8 cellular contexts compared by ENCODE assay signal in genomic region chr1:36224537-36225297, GRCh38. TPM values are rescaled to one million over a fixed set of nuclear protein-coding genes. Genes with fewer than 3 reads are reported as not detected.
DNase-seq lines count a peak whose midpoint lies in the region; ATAC-seq and TF ChIP-seq lines count a peak whose summit lies in the region.

No MANE protein-coding gene starts in this region.

- TF ChIP-seq CTCF in tibial nerve (IDR thresholded peaks at IDR 0.05): peak in 3 of 5 experiments; percentile 19 to 54 (median 48)

- no peak for TF ChIP-seq POLR2A in tibial nerve (IDR thresholded peaks at IDR 0.05)

- H4K8ac ChIP-seq in mesendoderm (ENCODE audit: low read depth, low read length): no peak overlapping the region

- peak overlapping the region; percentile 69 to 88 (median 78) for H3K4me3 ChIP-seq in BLaER1 treated with 17β-estradiol and CSF1 and Interleukin-3, amounts not matched to agents 10 nM and 100 nM
- H3K4me3 ChIP-seq in mesendoderm (ENCODE audit: low read length): peak overlapping the region; percentile 87
- peak overlapping the region; percentile 73 to 93 (median 84) for H3K4me3 ChIP-seq in tibial nerve

- H2BK5ac ChIP-seq in mesendoderm (ENCODE audit: low read length): peak overlapping the region; percentile 57

- no peak overlapping the region for H2BK120ac ChIP-seq in mesendoderm (ENCODE audit: low read depth, low read length)

- peaks cover 15% of the 10 kb centered on the region for H3K36me3 Mint-ChIP-seq in T-cell
- peaks cover 53% of the 10 kb centered on the region for H3K36me3 Mint-ChIP-seq in effector memory CD8-positive, alpha-beta T cell (ENCODE audit: insufficient read depth)

- H3K27ac Mint-ChIP-seq in T-cell: peak overlapping the region; percentile 99 to 100
- H3K27ac Mint-ChIP-seq in effector memory CD8-positive, alpha-beta T cell: peak overlapping the region; percentile 99

- peaks cover 49 to 53% (median 51%) of the 10 kb centered on the region in 11 experiments for H4K20me1 ChIP-seq in BLaER1 treated with 17β-estradiol and CSF1 and Interleukin-3, amounts not matched to agents 10 nM and 100 nM

- H3K9me3 ChIP-seq in BLaER1 treated with 17β-estradiol and CSF1 and Interleukin-3, amounts not matched to agents 10 nM and 100 nM (replicated peaks in 1 of 11): no peaks in the 10 kb centered on the region
- no peaks in the 10 kb centered on the region for H3K9me3 ChIP-seq in tibial nerve

- CTCF ChIA-PET in T-cell (lab: Charles Lee): interaction anchor here (0.6 to 3.2 kb wide), 12 partner anchors 29 to 152 kb away, joined by 3 to 32 read pairs (median 4); partner anchors contain the start of genes MAP7D1 (in 1 of the 2), SH3D21 (in 1 of the 2) and TRAPPC3 (in 1 of the 2)

- H3K9me3 Mint-ChIP-seq in T-cell: no peaks in the 10 kb centered on the region
- no peaks in the 10 kb centered on the region for H3K9me3 Mint-ChIP-seq in effector memory CD8-positive, alpha-beta T cell

- H3K27me3 Mint-ChIP-seq in T-cell: no peaks in the 10 kb centered on the region
- H3K27me3 Mint-ChIP-seq in effector memory CD8-positive, alpha-beta T cell: no peaks in the 10 kb centered on the region

- peak overlapping the region; percentile 92 to 99 (median 96) for H3K4me3 Mint-ChIP-seq in T-cell
- peak overlapping the region; percentile 96 to 98 for H3K4me3 Mint-ChIP-seq in effector memory CD8-positive, alpha-beta T cell

- H2BK15ac ChIP-seq in mesendoderm (replicated peaks; ENCODE audit: low read depth): no peak overlapping the region

- peaks cover 36 to 43% (median 42%) of the 10 kb centered on the region in 3 donors for H3K4me1 Mint-ChIP-seq in T-cell
- peaks cover 24 to 31% of the 10 kb centered on the region in 2 donors for H3K4me1 Mint-ChIP-seq in effector memory CD8-positive, alpha-beta T cell (ENCODE audit: low read depth in 2 of 2)

- H3K79me2 ChIP-seq in mesendoderm (ENCODE audit: control insufficient read depth, insufficient read depth, low read length): peaks cover 46% of the 10 kb centered on the region

- peak overlapping the region; percentile 93 to 98 (median 95) for H3K27ac ChIP-seq in BLaER1 treated with 17β-estradiol and CSF1 and Interleukin-3, amounts not matched to agents 10 nM and 100 nM
- peak overlapping the region; percentile 81 for H3K27ac ChIP-seq in mesendoderm (ENCODE audit: low read depth, low read length)
- peak overlapping the region; percentile 94 to 99 (median 98) for H3K27ac ChIP-seq in tibial nerve

- peak overlapping the region; percentile 91 to 97 (median 93) for H3K9ac ChIP-seq in BLaER1 treated with 17β-estradiol and CSF1 and Interleukin-3, amounts not matched to agents 10 nM and 100 nM
- peak overlapping the region; percentile 91 for H3K9ac ChIP-seq in mesendoderm (ENCODE audit: low read length)

- no peak overlapping the region for H4K5ac ChIP-seq in mesendoderm (ENCODE audit: low read length)

- DNase-seq in NCI-H1694 treated with DMSO at 0.1 percent for 48 hours (lab: John Stamatoyannopoulos, UW): peak; percentile 80
- peak in 1 of 34 experiments; percentile 74 for DNase-seq in T-cell
- no peak for DNase-seq in effector memory CD8-positive, alpha-beta T cell
- DNase-seq in mesendoderm: peak; percentile 95
- DNase-seq in tibial nerve (ENCODE audit: low spot score in 2 of 2): peak; percentile 45 to 80

- peaks cover 36 to 45% (median 38%) of the 10 kb centered on the region in 11 experiments for H3K36me3 ChIP-seq in BLaER1 treated with 17β-estradiol and CSF1 and Interleukin-3, amounts not matched to agents 10 nM and 100 nM
- H3K36me3 ChIP-seq in mesendoderm (ENCODE audit: control insufficient read depth, insufficient read depth, low read length) (peaks cover 2% of the 10 kb centered on the region), tibial nerve (peaks cover 0 to 25% (median 0%) of the 10 kb centered on the region in 3 donors)

- H3K18ac ChIP-seq in mesendoderm (ENCODE audit: low read length): peak overlapping the region; percentile 41

- WGBS in mesendoderm (ENCODE audit: extremely low coverage, insufficient coverage, low lambda C conversion rate): no CpG with 5 or more reads among the region's 29 CpGs
- 0 to 1% methylated on average over 29 of the region's 29 CpGs for WGBS in tibial nerve, 2 donors

- TF ChIP-seq EP300 in tibial nerve (IDR thresholded peaks at IDR 0.05): no peak

- peak overlapping the region; percentile 82 to 96 (median 92) for H3K4me2 ChIP-seq in BLaER1 treated with 17β-estradiol and CSF1 and Interleukin-3, amounts not matched to agents 10 nM and 100 nM
- H3K4me2 ChIP-seq in mesendoderm (ENCODE audit: low read length): peak overlapping the region; percentile 73

- H2AK5ac ChIP-seq in mesendoderm (ENCODE audit: low read length): no peak overlapping the region

- H3K79me1 ChIP-seq in mesendoderm (ENCODE audit: low read length): no peaks in the 10 kb centered on the region

- POLR2A ChIA-PET in T-cell (lab: Charles Lee): interaction anchor here (0.6 to 2.9 kb wide), 12 partner anchors 12 to 78 kb away, joined by 3 to 27 read pairs (median 4); partner anchors contain the start of gene TRAPPC3 (in 1 of the 2)

- H3K23ac ChIP-seq in mesendoderm (ENCODE audit: low read length): peak overlapping the region; percentile 3

- peak overlapping the region; percentile 94 for H3K56ac ChIP-seq in mesendoderm (ENCODE audit: low read length)

- no peaks in the 10 kb centered on the region for H3K27me3 ChIP-seq in BLaER1 treated with 17β-estradiol and CSF1 and Interleukin-3, amounts not matched to agents 10 nM and 100 nM
- H3K27me3 ChIP-seq in mesendoderm (ENCODE audit: insufficient read depth, low read length, poor library complexity) (no peaks in the 10 kb centered on the region), tibial nerve (no peaks in the 10 kb centered on the region)

- H3K4me1 ChIP-seq in BLaER1 treated with 17β-estradiol and CSF1 and Interleukin-3, amounts not matched to agents 10 nM and 100 nM: peaks cover 29 to 44% (median 32%) of the 10 kb centered on the region in 10 experiments
- H3K4me1 ChIP-seq in mesendoderm (ENCODE audit: control insufficient read depth, low read depth, low read length) (peaks cover 3% of the 10 kb centered on the region), tibial nerve (peaks cover 0 to 51% (median 26%) of the 10 kb centered on the region in 4 donors)

- H3K4ac ChIP-seq in mesendoderm (ENCODE audit: low read depth, low read length): peak overlapping the region; percentile 26

- ATAC-seq in GM18867 (IDR thresholded peaks at IDR 0.05; ENCODE audit: unreplicated experiment) (peak; percentile 47), HG03045 (IDR thresholded peaks at IDR 0.05; ENCODE audit: unreplicated experiment) (peak; percentile 59), T-cell (replicated peaks in 1 of 4) (peak; percentile 54 to 56 (median 54))
- peak; percentile 47 for ATAC-seq in effector memory CD8-positive, alpha-beta T cell (replicated peaks)

RNA-seq across cellular contexts. Expression of gene THRAP3, which starts 0.5 kb away (rescaled TPM):
- total RNA-seq in T-cell (100 to 1,000 TPM in 3 of 5 donors, 10 to 100 TPM in 2; 75.2 to 111 (median 101) TPM), tibial nerve (100 to 1,000 TPM in 2 of 4 donors, 10 to 100 TPM in 2; 89.2 to 114 (median 97.0) TPM)
- 112 TPM for polyA plus RNA-seq in mesendoderm (2013, experiment 1 of 2)
- polyA plus RNA-seq in mesendoderm (2013, experiment 2 of 2): 114 TPM

Comparison
In these comparisons a context has a peak if more than half of its experiments do, and no peak if none do; other contexts are left out.
1. DNase-seq: peak in NCI-H1694 treated with DMSO at 0.1 percent for 48 hours (single experiment), mesendoderm (single experiment) and tibial nerve (2 of 2); none in effector memory CD8-positive, alpha-beta T cell (0 of 3).
2. Peak in every context shown above with its lines, with median percentiles within 50 percentile points of each other: H3K27ac ChIP-seq, H3K4me3 ChIP-seq and ATAC-seq.